35 cellular contexts compared by ENCODE assay signal in genomic region chrX:83422836-83423235, GRCh38.
"Had no signal": no experiment of that assay in that cellular context is flagged by ENCODE, and none has a peak within 500 bp of the region (broad histone marks: within the 10 kb centered on the region; RNA-seq: fewer than 3 reads in every experiment).

No MANE protein-coding gene starts in this region.

- H3K9me3 ChIP-seq: MG63 had no signal

- H3K36me3 ChIP-seq: MG63 had no signal

- H3K4me3 ChIP-seq: MG63 had no signal

- DNase-seq: Karpas-422, Kasumi-1, MG63, MM.1S, MV-4-11, NCI-H1048, NCI-H1092, NCI-H1092 treated with DMSO at 0.1 percent for 48 hours, NCI-H1105, NCI-H1105 treated with DMSO at 0.1 percent for 48 hours, NCI-H1417, NCI-H1417 treated with DMSO at 0.1 percent for 48 hours, NCI-H1436, NCI-H1436 treated with DMSO at 0.1 percent for 48 hours, NCI-H146, NCI-H1694, NCI-H1694 treated with DMSO at 0.1 percent for 48 hours, NCI-H187, NCI-H187 treated with DMSO at 0.1 percent for 48 hours, NCI-H1930, NCI-H2029, NCI-H2029 treated with DMSO at 0.1 percent for 48 hours, NCI-H2081, NCI-H2081 treated with DMSO at 0.1 percent for 48 hours, NCI-H2107, NCI-H2171, NCI-H2171 treated with DMSO at 0.1 percent for 48 hours, NCI-H2227 treated with DMSO at 0.1 percent for 48 hours, NCI-H226, NCI-H345, NCI-H446, NCI-H446 treated with DMSO at 0.1 percent for 48 hours, NCI-H510A, NCI-H510A treated with DMSO at 0.1 percent for 48 hours, NCI-H524 had no signal
